ENCODE assay signal across 10 cellular contexts in genomic region chr11:64713031-64713780, GRCh38. TPM values are rescaled to one million over a fixed set of nuclear protein-coding genes. Genes with fewer than 3 reads are reported as not detected.
DNase-seq lines count a peak whose midpoint lies in the region; ATAC-seq and TF ChIP-seq lines count a peak whose summit lies in the region.
"Had no signal": no experiment of that assay in that cellular context is flagged by ENCODE, and none has a peak within 500 bp of the region (broad histone marks: within the 10 kb centered on the region; RNA-seq: fewer than 3 reads in every experiment).

No MANE protein-coding gene starts in this region.

- H3K36me3 Mint-ChIP-seq in CD4-positive, alpha-beta memory T cell: no peaks in the 10 kb centered on the region
- H3K36me3 Mint-ChIP-seq: activated naive CD8-positive, alpha-beta T cell had no signal

- H2BK12ac ChIP-seq in mesenchymal stem cell (ENCODE audit: low read length in 2 of 2): no peak overlapping the region

- no peak overlapping the region for H3K27ac ChIP-seq in CD4-positive, alpha-beta memory T cell (ENCODE audit: low read depth, low read length)
- no peak overlapping the region for H3K27ac ChIP-seq in coronary artery
- no peak overlapping the region for H3K27ac ChIP-seq in mesenchymal stem cell (ENCODE audit: low read length, poor library complexity, severe bottlenecking)

- DNase-seq in CD4-positive, alpha-beta memory T cell: peak in 3 of 5 donors; percentile 18 to 28 (median 23)
- DNase-seq in coronary artery (ENCODE audit: low spot score) (no peak), mesenchymal stem cell (peak; percentile 23), inferior parietal cortex (ENCODE audit: extremely low spot score) (no peak)
- DNase-seq in activated naive CD4-positive, alpha-beta T cell treated with Interleukin-2 at 50 U/mL for 16 hours: no peak

- 2% methylated on average over 45 of the region's 119 CpGs for WGBS in mesenchymal stem cell

- no peak overlapping the region for H4K91ac ChIP-seq in mesenchymal stem cell (ENCODE audit: low read length)

- TF ChIP-seq CTCF in coronary artery (IDR thresholded peaks at IDR 0.05): no peak

- no peak overlapping the region for H3K23ac ChIP-seq in mesenchymal stem cell (ENCODE audit: low read length in 2 of 2)

- H3K4me3 ChIP-seq in CD4-positive, alpha-beta memory T cell (ENCODE audit: low read length in 2 of 2): no peak overlapping the region
- H3K4me3 ChIP-seq in coronary artery (peak overlapping the region; percentile 41), mesenchymal stem cell (ENCODE audit: insufficient read depth in 1 of 2, low read depth in 1 of 2, low read length in 2 of 2) (no peak overlapping the region)

- no peak overlapping the region for H3K4me3 Mint-ChIP-seq in CD4-positive, alpha-beta memory T cell

- no peak overlapping the region for H3K14ac ChIP-seq in mesenchymal stem cell (ENCODE audit: low read length in 2 of 2)

- POLR2A ChIA-PET in CD4-positive, alpha-beta memory T cell (lab: Charles Lee; ENCODE audit: partially characterized antibody): interaction anchor here (1.0 kb wide), 1 partner anchor 131 kb away, joined by 3 read pairs; the partner anchor contains the start of gene CDC42BPG

- H2BK5ac ChIP-seq in mesenchymal stem cell (ENCODE audit: low read depth, low read length, poor library complexity, severe bottlenecking): no peak overlapping the region

- H3K9me3 ChIP-seq in CD4-positive, alpha-beta memory T cell (ENCODE audit: control insufficient read depth in 1 of 2, low read length in 2 of 2): no peaks in the 10 kb centered on the region
- H3K9me3 ChIP-seq in mesenchymal stem cell (ENCODE audit: control insufficient read depth, low read length): no peaks in the 10 kb centered on the region

- no peaks in the 10 kb centered on the region for H3K9me3 Mint-ChIP-seq in CD4-positive, alpha-beta memory T cell

- H3K9ac ChIP-seq in mesenchymal stem cell (ENCODE audit: low read length): no peak overlapping the region

- H4K8ac ChIP-seq in mesenchymal stem cell (ENCODE audit: low read length): no peak overlapping the region

- no peak overlapping the region for H2AK5ac ChIP-seq in mesenchymal stem cell (ENCODE audit: low read length, severe bottlenecking)

- no peak overlapping the region for H2BK15ac ChIP-seq in mesenchymal stem cell (ENCODE audit: low read depth, poor library complexity, severe bottlenecking)

- no peak overlapping the region for H3K18ac ChIP-seq in mesenchymal stem cell (ENCODE audit: low read depth in 1 of 2, low read length in 2 of 2)

- H2AFZ ChIP-seq in mesenchymal stem cell (ENCODE audit: low read depth, low read length): peak overlapping the region; percentile 8

- ATAC-seq in GM21367 (IDR thresholded peaks at IDR 0.05; ENCODE audit: unreplicated experiment) (no peak), HG03520 (IDR thresholded peaks at IDR 0.05; ENCODE audit: unreplicated experiment) (no peak)
- ATAC-seq: Panc1 had no signal

- H3K4me1 ChIP-seq in CD4-positive, alpha-beta memory T cell (ENCODE audit: insufficient read depth, low read length): no peaks in the 10 kb centered on the region
- H3K4me1 ChIP-seq in mesenchymal stem cell (ENCODE audit: control insufficient read depth, insufficient read depth, low read depth, low read length): peaks cover 17% of the 10 kb centered on the region

- H3K27me3 ChIP-seq in CD4-positive, alpha-beta memory T cell (ENCODE audit: insufficient read depth, low read length): peaks cover 47% of the 10 kb centered on the region
- H3K27me3 ChIP-seq in mesenchymal stem cell (ENCODE audit: control insufficient read depth in 1 of 2, insufficient read depth in 1 of 2, low read length in 2 of 2): peaks cover 68 to 91% of the 10 kb centered on the region in 2 experiments

- H3K4me1 Mint-ChIP-seq in CD4-positive, alpha-beta memory T cell: peaks cover 6 to 28% (median 15%) of the 10 kb centered on the region in 4 donors

- peaks cover 59 to 69% of the 10 kb centered on the region in 2 donors for H3K27me3 Mint-ChIP-seq in CD4-positive, alpha-beta memory T cell

- no peaks in the 10 kb centered on the region for H3K79me1 ChIP-seq in mesenchymal stem cell (replicated peaks; ENCODE audit: low read length, poor library complexity, severe bottlenecking)

- H3K4me2 ChIP-seq in mesenchymal stem cell (ENCODE audit: low read length, poor library complexity, severe bottlenecking): peak overlapping the region; percentile 38

- H2BK120ac ChIP-seq in mesenchymal stem cell (ENCODE audit: low read depth, low read length): no peak overlapping the region

- no peak for TF ChIP-seq RAD21 in Ishikawa (IDR thresholded peaks at IDR 0.05; ENCODE audit: low read depth)

- H3K27ac Mint-ChIP-seq in CD4-positive, alpha-beta memory T cell: no peak overlapping the region
- H3K27ac Mint-ChIP-seq: activated naive CD8-positive, alpha-beta T cell had no signal

- no peak overlapping the region for H3K4ac ChIP-seq in mesenchymal stem cell (ENCODE audit: low read depth in 1 of 2, low read length in 2 of 2)

- intact Hi-C loops in CD4-positive, alpha-beta memory T cell (cut with micrococcal nuclease): no loop called here

- CTCF ChIA-PET in CD4-positive, alpha-beta memory T cell (lab: Charles Lee; ENCODE audit: partially characterized antibody): interaction anchor here (1.1 kb wide), 1 partner anchor 25 kb away, joined by 3 read pairs; no protein-coding TSS in a partner anchor

- TF ChIP-seq EP300 in Ishikawa (IDR thresholded peaks at IDR 0.05; ENCODE audit: borderline replicate concordance): no peak

- H3K36me3 ChIP-seq in CD4-positive, alpha-beta memory T cell (ENCODE audit: insufficient read depth, low read length): no peaks in the 10 kb centered on the region
- no peaks in the 10 kb centered on the region for H3K36me3 ChIP-seq in mesenchymal stem cell (ENCODE audit: control insufficient read depth in 1 of 2, insufficient read depth in 2 of 2, low read depth in 1 of 2, low read length in 2 of 2)

TF ChIP-seq in Ishikawa, 13 proteins besides CTCF, POLR2A, EP300 and RAD21:
- TF ChIP-seq NFIC (IDR thresholded peaks at IDR 0.05): no peak
- TF ChIP-seq ZBTB7A (IDR thresholded peaks at IDR 0.05; ENCODE audit: low read depth): 0 out of 2 replicates have a peak, but pooled peaks have one; percentile 6
- peak; percentile 73 for TF ChIP-seq MAX (IDR thresholded peaks at IDR 0.05)

RNA-seq across cellular contexts. Expression of gene NRXN2, which starts 9.8 kb away (rescaled TPM):
- under 1 TPM in 1 of 2 experiments, not detected in 1; 0.30 TPM for total RNA-seq in CD4-positive, alpha-beta memory T cell
- not detected for polyA plus RNA-seq in CD4-positive, alpha-beta memory T cell
- 0.06 TPM for polyA plus RNA-seq in mesenchymal stem cell (2013, experiment 1 of 2)
- 0.15 TPM for polyA plus RNA-seq in mesenchymal stem cell (2013, experiment 2 of 2)

RNA-seq across cellular contexts. Expression of gene RASGRP2, which starts 30.7 kb away (rescaled TPM):
- total RNA-seq in CD4-positive, alpha-beta memory T cell: 100 to 1,000 TPM; 440 to 463 TPM
- 100 to 1,000 TPM; 177 to 208 TPM for polyA plus RNA-seq in CD4-positive, alpha-beta memory T cell
- 0.70 TPM for polyA plus RNA-seq in mesenchymal stem cell (2013, experiment 1 of 2)
- 1.0 TPM for polyA plus RNA-seq in mesenchymal stem cell (2013, experiment 2 of 2)

RNA-seq across cellular contexts. Expression of gene PYGM, which starts 46.6 kb away (rescaled TPM):
- total RNA-seq in CD4-positive, alpha-beta memory T cell: 10 to 100 TPM; 10.7 to 11.3 TPM
- under 1 TPM in 1 of 2 donors, not detected in 1; 0.38 TPM for polyA plus RNA-seq in CD4-positive, alpha-beta memory T cell
- polyA plus RNA-seq in mesenchymal stem cell (2013, experiment 1 of 2): 0.18 TPM
- polyA plus RNA-seq in mesenchymal stem cell (2013, experiment 2 of 2): 0.21 TPM

Comparison
In these comparisons a context has a peak if more than half of its experiments do, and no peak if none do; other contexts are left out.
1. DNase-seq: peak in CD4-positive, alpha-beta memory T cell (3 of 5) and mesenchymal stem cell (single experiment); none in coronary artery (single experiment), inferior parietal cortex (single experiment) and activated naive CD4-positive, alpha-beta T cell treated with Interleukin-2 at 50 U/mL for 16 hours (single experiment).